Comparison of ENCODE assay signal across 8 cellular contexts in the genomic region with DNA sequence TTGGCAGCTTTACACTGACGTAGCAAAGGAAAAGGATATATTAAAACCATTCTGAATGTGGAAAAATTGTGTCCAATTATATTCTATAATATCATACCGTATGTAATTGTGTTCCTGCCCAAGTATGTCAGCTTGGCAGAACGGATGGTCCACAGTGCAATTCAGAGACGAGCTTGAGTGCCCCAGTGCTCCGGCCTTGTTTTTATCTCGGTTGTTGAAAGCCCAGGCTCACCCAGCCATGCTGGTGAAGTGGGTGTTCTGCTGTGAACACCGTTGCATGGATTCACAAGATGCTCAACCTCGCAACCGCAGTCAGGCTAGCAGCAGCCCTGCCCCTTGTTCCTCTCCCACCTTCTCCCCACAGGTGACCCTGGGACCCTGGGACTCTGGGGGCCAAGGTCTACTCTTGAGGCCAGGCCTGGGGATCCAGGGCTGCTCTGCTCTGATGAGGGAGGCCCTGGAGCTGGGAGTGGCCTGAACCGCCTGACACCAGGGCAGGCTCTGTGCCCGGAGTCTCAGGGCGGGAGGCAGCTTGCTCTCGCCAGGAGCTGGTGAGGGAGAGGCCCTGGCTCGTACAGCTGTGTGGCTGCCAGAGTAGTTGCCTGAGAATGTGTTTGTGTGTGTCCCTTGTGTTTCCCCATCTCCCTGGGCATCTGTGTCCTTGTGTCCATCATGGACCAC. TPM values are rescaled to one million over a fixed set of nuclear protein-coding genes. Genes with fewer than 3 reads are reported as not detected.
A peak's percentile ranks its signal among the peaks of the same experiment; 100 is the strongest.
DNase-seq lines count a peak whose midpoint lies in the region; FAIRE-seq and TF ChIP-seq lines count a peak whose summit lies in the region.
"Had no signal": no experiment of that assay in that cellular context is flagged by ENCODE, and none has a peak within 500 bp of the region (broad histone marks: within the 10 kb centered on the region; RNA-seq: fewer than 3 reads in every experiment).

No MANE protein-coding gene starts in this region.

- H3K36me3 Mint-ChIP-seq in endothelial cell (ENCODE audit: low read depth, unreplicated experiment) = peaks cover 28% of the 10 kb centered on the region

- intact Hi-C loops in transverse colon (cut with DNase I; ENCODE audit: low total_unique reads) = no loop called here

- H3K4me1 ChIP-seq in muscle layer of colon (ENCODE audit: insufficient read depth, low read length) (peaks cover 65% of the 10 kb centered on the region), transverse colon (peaks cover 59 to 83% (median 72%) of the 10 kb centered on the region in 4 donors)

- in situ Hi-C loops in transverse colon (cut with MboI; ENCODE audit: low pct_ligation_motif_present in 1 of 4, low pct_unique_long_range_greater_than_20kb in 1 of 4, low sequenced_read_pairs in 3 of 4) = loop anchor here in 1 of 4 donors (25.0 kb wide), 1 partner anchor 395 kb away; a partner anchor contains a TSS

- WGBS in transverse colon (ENCODE audit: low coverage in 1 of 2), 2 donors = 34 to 42% methylated on average over 5 to 14 of the region's 14 CpGs

- H3K27me3 Mint-ChIP-seq in endothelial cell (ENCODE audit: unreplicated experiment) = peaks cover 11% of the 10 kb centered on the region

- H3K36me3 ChIP-seq in muscle layer of colon (ENCODE audit: insufficient read depth, low read length) (peaks cover 33% of the 10 kb centered on the region), transverse colon (no peaks in the 10 kb centered on the region)

- no peak overlapping the region for H3K9ac ChIP-seq in muscle layer of colon (ENCODE audit: low read length)

- H3K9me3 ChIP-seq in muscle layer of colon (ENCODE audit: low read length) = no peaks in the 10 kb centered on the region
- no peaks in the 10 kb centered on the region for H3K9me3 ChIP-seq in transverse colon

- no peak overlapping the region for H3K4me3 ChIP-seq in muscle layer of colon (ENCODE audit: low read depth in 1 of 2, low read length in 2 of 2)
- H3K4me3 ChIP-seq in transverse colon = no peak overlapping the region

- TF ChIP-seq EP300 in transverse colon (IDR thresholded peaks at IDR 0.05; ENCODE audit: low read depth) = no peak

- H3K27me3 ChIP-seq in muscle layer of colon (ENCODE audit: control insufficient read depth in 1 of 2, insufficient read depth in 2 of 2, low read length in 2 of 2) (no peaks in the 10 kb centered on the region), transverse colon (no peaks in the 10 kb centered on the region)

- TF ChIP-seq CTCF in VCaP (conservative IDR thresholded peaks at IDR 0.05) (no peak), transverse colon (IDR thresholded peaks at IDR 0.05) (no peak), endothelial cell (IDR thresholded peaks at IDR 0.05; ENCODE audit: unreplicated experiment) (no peak)

- H3K27ac ChIP-seq in VCaP = peak overlapping the region; percentile 46
- H3K27ac ChIP-seq in muscle layer of colon (ENCODE audit: low read depth, low read length) = peak overlapping the region; percentile 74
- peak overlapping the region; percentile 82 to 94 (median 90) for H3K27ac ChIP-seq in transverse colon

- H3K4me1 Mint-ChIP-seq in endothelial cell (ENCODE audit: unreplicated experiment) = peaks cover 30% of the 10 kb centered on the region

- FAIRE-seq in frontal cortex (lab: Jason Lieb, UNC) (no peak), RCC 7860 (lab: Jason Lieb, UNC) (no peak)

- H3K9me3 Mint-ChIP-seq in endothelial cell (ENCODE audit: unreplicated experiment) = no peaks in the 10 kb centered on the region

- no peak overlapping the region for H3K4me3 Mint-ChIP-seq in endothelial cell (ENCODE audit: unreplicated experiment)

- DNase-seq in frontal cortex (ENCODE audit: low spot score in 2 of 2) = peak; percentile 73 to 74
- peak; percentile 85 for DNase-seq in transverse colon
- no peak for DNase-seq in NCI-H2107 treated with DMSO at 0.1 percent for 48 hours (lab: John Stamatoyannopoulos, UW; ENCODE audit: unreplicated experiment)
- no peak for DNase-seq in RCC 7860 (ENCODE audit: low spot score)
- DNase-seq in endothelial cell (ENCODE audit: low spot score) = no peak
- DNase-seq: Karpas-422 had no signal

- peak; percentile 46 for TF ChIP-seq POLR2A in transverse colon (IDR thresholded peaks at IDR 0.05)

- no peak overlapping the region for H3K27ac Mint-ChIP-seq in endothelial cell (ENCODE audit: unreplicated experiment)

RNA-seq across cellular contexts. Expression of a gene that starts 11.2 kb away (rescaled TPM):
- total RNA-seq in frontal cortex (39.1 TPM), transverse colon (100 to 1,000 TPM; 278 to 549 (median 404) TPM), endothelial cell (ENCODE audit: unreplicated experiment) (145 TPM)

Comparison
In these comparisons a context has a peak if more than half of its experiments do, and no peak if none do; other contexts are left out.
1. DNase-seq: peak in frontal cortex (2 of 2) and transverse colon (single experiment); none in NCI-H2107 treated with DMSO at 0.1 percent for 48 hours (single experiment), RCC 7860 (single experiment) and endothelial cell (single experiment).
2. Peak in every context shown above with its lines, with median percentiles within 50 percentile points of each other: H3K27ac ChIP-seq.